Comparison of ENCODE assay signal across 7 cellular contexts in genomic region chr1:248944134-248945002, GRCh38. TPM values are rescaled to one million over a fixed set of nuclear protein-coding genes. Genes with fewer than 3 reads are reported as not detected.
DNase-seq lines count a peak whose midpoint lies in the region; ATAC-seq and TF ChIP-seq lines count a peak whose summit lies in the region.
"Not testable (repeated sequence)": the region's sequence is repeated elsewhere in the genome, so short reads cannot be mapped to it uniquely, and the experiment has no call there.

No MANE protein-coding gene starts in this region.

- intact Hi-C loops in HCT116 (cut with micrococcal nuclease); activated CD4-positive, alpha-beta T cell treated with anti-CD3 and anti-CD28 coated beads, Interleukin-2, amount 10 ng/mL, durations not matched to agents 24 days and 14 days (cut with micrococcal nuclease); left colon (cut with DNase I, micrococcal nuclease); spleen (cut with DNase I; ENCODE audit: low total_unique reads): not testable (repeated sequence)

- H3K4me2 ChIP-seq in HCT116 (ENCODE audit: low read length) = not testable (repeated sequence)

- not testable (repeated sequence) for H2AFZ ChIP-seq in HCT116 (ENCODE audit: low read depth, low read length, poor library complexity, severe bottlenecking)

- CTCF ChIA-PET in HCT116 (lab: Charles Lee); activated CD8-positive, alpha-beta memory T cell treated with anti-CD3 and anti-CD28 coated beads, Interleukin-2, amount 10 ng/mL, durations not matched to agents 7 days and 5 days (lab: Charles Lee): not testable (repeated sequence)

- not testable (repeated sequence) for H3K9me3 ChIP-seq in HCT116 (ENCODE audit: control insufficient read depth in 1 of 2, insufficient read depth in 1 of 2, low read depth in 1 of 2, low read length in 2 of 2); spleen; thoracic aorta

- H3K27ac Mint-ChIP-seq in activated CD4-positive, alpha-beta T cell treated with anti-CD3 and anti-CD28 coated beads, Interleukin-2, amount 10 ng/mL, durations not matched to agents 24 days and 14 days; activated CD8-positive, alpha-beta memory T cell treated with anti-CD3 and anti-CD28 coated beads, Interleukin-2, amount 10 ng/mL, durations not matched to agents 7 days and 5 days; chondrocyte (ENCODE audit: unreplicated experiment): not testable (repeated sequence)

- WGBS in spleen, 5 donors = 73 to 84% (median 78%) methylated on average over 8 to 43 of the region's 78 CpGs

- H3K27ac ChIP-seq in HCT116 (ENCODE audit: low read depth, low read length) = not testable (repeated sequence)
- H3K27ac ChIP-seq in spleen (peak overlapping the region in 1 of 8 donors; percentile 43), thoracic aorta (peak overlapping the region in 1 of 2 donors; percentile 44)

- H3K79me2 ChIP-seq in HCT116 (ENCODE audit: insufficient read depth, low read length) = not testable (repeated sequence)

- not testable (repeated sequence) for H3K4me3 Mint-ChIP-seq in activated CD4-positive, alpha-beta T cell treated with anti-CD3 and anti-CD28 coated beads, Interleukin-2, amount 10 ng/mL, durations not matched to agents 24 days and 14 days; activated CD8-positive, alpha-beta memory T cell treated with anti-CD3 and anti-CD28 coated beads, Interleukin-2, amount 10 ng/mL, durations not matched to agents 7 days and 5 days; chondrocyte (ENCODE audit: unreplicated experiment)

- not testable (repeated sequence) for H3K4me1 ChIP-seq in HCT116 (ENCODE audit: control insufficient read depth in 1 of 2, insufficient read depth in 2 of 2, low read length in 2 of 2); spleen; thoracic aorta (ENCODE audit: control insufficient read depth in 1 of 2, low read depth in 2 of 2)

- peak; percentile 55; the same call in 1 of the 2 replicates for ATAC-seq in HCT116
- ATAC-seq in activated CD8-positive, alpha-beta memory T cell treated with anti-CD3 and anti-CD28 coated beads, Interleukin-2, amount 10 ng/mL, durations not matched to agents 7 days and 5 days = peak; percentile 39
- ATAC-seq in left colon = peak; percentile 23
- not testable (repeated sequence) for ATAC-seq in thoracic aorta (ENCODE audit: insufficient number of reproducible peaks, low FRiP score, low read depth)

- not testable (repeated sequence) for BruUV-seq in HCT116 (replicated peaks; lab: Mats Ljungman, UMichigan)

- not testable (repeated sequence) for H3K9me3 Mint-ChIP-seq in activated CD4-positive, alpha-beta T cell treated with anti-CD3 and anti-CD28 coated beads, Interleukin-2, amount 10 ng/mL, durations not matched to agents 24 days and 14 days; activated CD8-positive, alpha-beta memory T cell treated with anti-CD3 and anti-CD28 coated beads, Interleukin-2, amount 10 ng/mL, durations not matched to agents 7 days and 5 days (ENCODE audit: low read depth); chondrocyte (ENCODE audit: low read depth)

- H3K27me3 Mint-ChIP-seq in activated CD4-positive, alpha-beta T cell treated with anti-CD3 and anti-CD28 coated beads, Interleukin-2, amount 10 ng/mL, durations not matched to agents 24 days and 14 days; activated CD8-positive, alpha-beta memory T cell treated with anti-CD3 and anti-CD28 coated beads, Interleukin-2, amount 10 ng/mL, durations not matched to agents 7 days and 5 days; chondrocyte (ENCODE audit: low read depth): not testable (repeated sequence)

- TF ChIP-seq RAD21 in HCT116 (IDR thresholded peaks at IDR 0.05; ENCODE audit: low read depth) = not testable (repeated sequence)

- not testable (repeated sequence) for H3K36me3 Mint-ChIP-seq in activated CD4-positive, alpha-beta T cell treated with anti-CD3 and anti-CD28 coated beads, Interleukin-2, amount 10 ng/mL, durations not matched to agents 24 days and 14 days (ENCODE audit: low read depth); activated CD8-positive, alpha-beta memory T cell treated with anti-CD3 and anti-CD28 coated beads, Interleukin-2, amount 10 ng/mL, durations not matched to agents 7 days and 5 days; chondrocyte (ENCODE audit: low read depth)

- DNase-seq in HCT116 (ENCODE audit: low read depth, low spot score); activated CD8-positive, alpha-beta memory T cell treated with anti-CD3 and anti-CD28 coated beads, Interleukin-2, amount 10 ng/mL, durations not matched to agents 7 days and 5 days; chondrocyte (ENCODE audit: low spot score); left colon; thoracic aorta (ENCODE audit: low spot score): not testable (repeated sequence)
- DNase-seq in activated CD4-positive, alpha-beta T cell treated with anti-CD3 and anti-CD28 coated beads, Interleukin-2, amount 10 ng/mL, durations not matched to agents 24 days and 14 days = peak; percentile 50
- peak; percentile 73 for DNase-seq in spleen

- H3K9me2 ChIP-seq in HCT116 (ENCODE audit: insufficient read depth) = not testable (repeated sequence)

- not testable (repeated sequence) for H3K36me3 ChIP-seq in HCT116 (ENCODE audit: control insufficient read depth in 1 of 2, insufficient read depth in 2 of 2, low read length in 2 of 2); spleen; thoracic aorta

- not testable (repeated sequence) for TF ChIP-seq POLR2A in HCT116 (IDR thresholded peaks at IDR 0.05; ENCODE audit: borderline replicate concordance, extremely low read depth, insufficient read depth, insufficient read length); spleen (IDR thresholded peaks at IDR 0.05)

- RAD21 ChIA-PET in HCT116 (lab: Charles Lee; ENCODE audit: low non-redundant PET in 1 of 2, low total read pairs in 2 of 2, uncharacterized antibody in 2 of 2, unreplicated experiment in 2 of 2) = not testable (repeated sequence)

- H3K27me3 ChIP-seq in HCT116 (ENCODE audit: insufficient read depth, low read length); spleen (replicated peaks in 1 of 7); thoracic aorta (replicated peaks; ENCODE audit: insufficient read depth): not testable (repeated sequence)

- H4K20me1 ChIP-seq in HCT116 (ENCODE audit: insufficient read depth) = not testable (repeated sequence)

- H3K4me3 ChIP-seq in HCT116 (replicated peaks in 1 of 2; ENCODE audit: low read depth in 1 of 2, low read length in 2 of 2); spleen: not testable (repeated sequence)
- H3K4me3 ChIP-seq in thoracic aorta = peak overlapping the region; percentile 31

- TF ChIP-seq CTCF in HCT116 (IDR thresholded peaks at IDR 0.05 in 2 of 3, conservative IDR thresholded peaks at IDR 0.05 in 1 of 3; ENCODE audit: borderline replicate concordance in 1 of 3, insufficient read depth in 1 of 3, low read depth in 2 of 3, low read length in 2 of 3) = not testable (repeated sequence)
- TF ChIP-seq CTCF in chondrocyte (IDR thresholded peaks at IDR 0.05) (peak; percentile 31), spleen (IDR thresholded peaks at IDR 0.05 in 8 of 11, conservative IDR thresholded peaks at IDR 0.05 in 3 of 11) (peak in 1 of 11 experiments; percentile 19), thoracic aorta (IDR thresholded peaks at IDR 0.05) (peak; percentile 20)

- H3K9ac ChIP-seq in HCT116 (ENCODE audit: low read length) = not testable (repeated sequence)

- POLR2A ChIA-PET in HCT116 (lab: Charles Lee) = not testable (repeated sequence)

- not testable (repeated sequence) for H3K4me1 Mint-ChIP-seq in activated CD4-positive, alpha-beta T cell treated with anti-CD3 and anti-CD28 coated beads, Interleukin-2, amount 10 ng/mL, durations not matched to agents 24 days and 14 days; activated CD8-positive, alpha-beta memory T cell treated with anti-CD3 and anti-CD28 coated beads, Interleukin-2, amount 10 ng/mL, durations not matched to agents 7 days and 5 days; chondrocyte (ENCODE audit: low read depth)

RNA-seq across cellular contexts. Expression of gene PGBD2, which starts 38.3 kb away (rescaled TPM):
- total RNA-seq in HCT116 (2021; ENCODE audit: unreplicated experiment) = 5.1 TPM
- 4.1 and 4.6 TPM in 2 replicates for polyA plus RNA-seq in HCT116 (2012)
- total RNA-seq in activated CD4-positive, alpha-beta T cell treated with anti-CD3 and anti-CD28 coated beads, Interleukin-2, amount 10 ng/mL, durations not matched to agents 24 days and 14 days = 7.4 and 7.6 TPM in 2 replicates
- 1 to 10 TPM; 6.3 to 7.7 TPM for total RNA-seq in activated CD8-positive, alpha-beta memory T cell treated with anti-CD3 and anti-CD28 coated beads, Interleukin-2, amount 10 ng/mL, durations not matched to agents 7 days and 5 days
- 5.2 to 6.0 TPM (median 5.8 TPM) in 3 replicates for total RNA-seq in chondrocyte
- total RNA-seq in left colon = 1 to 10 TPM; 7.5 to 9.2 TPM
- total RNA-seq in spleen = 10 to 100 TPM in 6 of 7 donors, 1 to 10 TPM in 1; 10.0 to 23.1 (median 12.3) TPM
- polyA plus RNA-seq in spleen = 10 to 100 TPM in 1 of 3 donors, 1 to 10 TPM in 2; 7.2 to 11.7 (median 9.9) TPM
- 1 to 10 TPM; 6.5 to 7.1 TPM for total RNA-seq in thoracic aorta
